In the genomic region with DNA sequence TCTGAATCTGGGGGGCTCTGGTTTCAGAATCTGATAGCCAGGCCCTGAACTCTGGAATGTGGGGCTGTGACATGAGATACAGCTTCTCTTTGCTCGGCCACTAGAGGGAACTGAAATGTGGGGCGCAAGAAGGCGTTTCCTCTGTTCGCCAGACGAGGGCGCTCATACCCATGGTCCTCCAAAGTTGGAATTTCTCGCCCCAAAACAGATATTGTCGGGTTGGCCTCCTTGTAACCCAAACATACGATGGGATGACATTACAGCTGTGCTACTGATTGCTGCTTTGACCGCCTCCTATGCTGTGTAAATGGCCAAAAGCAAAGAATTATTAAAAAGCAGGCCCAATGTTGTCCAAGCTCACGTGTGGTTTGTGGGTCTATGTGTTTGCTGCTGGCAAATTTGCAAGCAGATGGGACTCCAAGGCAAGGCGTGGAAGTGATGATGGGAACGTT, we compare ENCODE assay signal across 8 cellular contexts. TPM values are rescaled to one million over a fixed set of nuclear protein-coding genes. Genes with fewer than 3 reads are reported as not detected.
DNase-seq lines count a peak whose midpoint lies in the region; FAIRE-seq and TF ChIP-seq lines count a peak whose summit lies in the region.

No MANE protein-coding gene starts in this region.

- TF ChIP-seq CTCF in fibroblast of villous mesenchyme (IDR thresholded peaks at IDR 0.05; ENCODE audit: insufficient read depth, low read depth, low read length) (peak; percentile 100), ovary (IDR thresholded peaks at IDR 0.05) (peak; percentile 80 to 97 (median 92)), tibial nerve (IDR thresholded peaks at IDR 0.05) (peak; percentile 97 to 98 (median 97))

- 42 to 50% (median 48%) methylated on average over 13 of the region's 13 CpGs for WGBS in ovary, 3 donors
- 20 to 23% methylated on average over 13 of the region's 13 CpGs for WGBS in tibial nerve, 2 donors

- no peak for TF ChIP-seq POLR2A in ovary (IDR thresholded peaks at IDR 0.05)
- no peak for TF ChIP-seq POLR2A in tibial nerve (IDR thresholded peaks at IDR 0.05)

- intact Hi-C loops in ovary (cut with DNase I), result loop anchor here in 3 of 4 donors (5.0 to 10.0 kb wide), 5 partner anchors 172 to 592 kb away; partner anchors contain the start of gene CCDC182 (in 1 of the 3)

- H3K27ac ChIP-seq in ovary, result no peak overlapping the region
- no peak overlapping the region for H3K27ac ChIP-seq in tibial nerve

- H3K36me3 ChIP-seq in ovary (no peaks in the 10 kb centered on the region), tibial nerve (no peaks in the 10 kb centered on the region)

- no peak overlapping the region for H3K4me3 ChIP-seq in fibroblast of villous mesenchyme (ENCODE audit: low read depth, low read length)
- H3K4me3 ChIP-seq in ovary, result no peak overlapping the region
- no peak overlapping the region for H3K4me3 ChIP-seq in tibial nerve

- H3K9me3 ChIP-seq in ovary, result no peaks in the 10 kb centered on the region
- H3K9me3 ChIP-seq in tibial nerve, result no peaks in the 10 kb centered on the region

- no peak for FAIRE-seq in RCC 7860 (lab: Jason Lieb, UNC)

- H3K4me1 ChIP-seq in ovary (ENCODE audit: insufficient read depth) (peaks cover 7% of the 10 kb centered on the region), tibial nerve (no peaks in the 10 kb centered on the region)

- TF ChIP-seq EP300 in ovary (IDR thresholded peaks at IDR 0.05), result no peak
- TF ChIP-seq EP300 in tibial nerve (IDR thresholded peaks at IDR 0.05), result peak in 1 of 2 donors; percentile 49

- DNase-seq in DMS153 treated with DMSO at 0.1 percent for 48 hours (lab: John Stamatoyannopoulos, UW; ENCODE audit: unreplicated experiment) (peak; percentile 50), HPDE6-E6E7 (ENCODE audit: extremely low spot score) (peak; percentile 69), RCC 7860 (ENCODE audit: low spot score) (peak; percentile 41), activated T-helper 1 cell treated with Interleukin-2 at 50 U/mL for 16 hours (ENCODE audit: low read depth) (peak; percentile 55), fibroblast of villous mesenchyme (ENCODE audit: low read depth) (peak; percentile 72), ovary (peak; percentile 47 to 80 (median 70)), tibial nerve (ENCODE audit: low spot score in 2 of 2) (peak; percentile 40 to 73), DMS79 (lab: John Stamatoyannopoulos, UW) (no peak)

- H3K27me3 ChIP-seq in ovary (no peaks in the 10 kb centered on the region), tibial nerve (no peaks in the 10 kb centered on the region)

RNA-seq across cellular contexts. Expression of gene MSI2, which starts 13.1 kb away (rescaled TPM):
- total RNA-seq in fibroblast of villous mesenchyme (25.4 and 50.1 TPM in 2 replicates), ovary (100 to 1,000 TPM; 110 to 199 (median 149) TPM), tibial nerve (10 to 100 TPM; 11.5 to 18.3 (median 14.2) TPM)
- 100 to 1,000 TPM in 1 of 2 donors, 10 to 100 TPM in 1; 43.1 to 105 TPM for polyA plus RNA-seq in ovary
